In the genomic region with DNA sequence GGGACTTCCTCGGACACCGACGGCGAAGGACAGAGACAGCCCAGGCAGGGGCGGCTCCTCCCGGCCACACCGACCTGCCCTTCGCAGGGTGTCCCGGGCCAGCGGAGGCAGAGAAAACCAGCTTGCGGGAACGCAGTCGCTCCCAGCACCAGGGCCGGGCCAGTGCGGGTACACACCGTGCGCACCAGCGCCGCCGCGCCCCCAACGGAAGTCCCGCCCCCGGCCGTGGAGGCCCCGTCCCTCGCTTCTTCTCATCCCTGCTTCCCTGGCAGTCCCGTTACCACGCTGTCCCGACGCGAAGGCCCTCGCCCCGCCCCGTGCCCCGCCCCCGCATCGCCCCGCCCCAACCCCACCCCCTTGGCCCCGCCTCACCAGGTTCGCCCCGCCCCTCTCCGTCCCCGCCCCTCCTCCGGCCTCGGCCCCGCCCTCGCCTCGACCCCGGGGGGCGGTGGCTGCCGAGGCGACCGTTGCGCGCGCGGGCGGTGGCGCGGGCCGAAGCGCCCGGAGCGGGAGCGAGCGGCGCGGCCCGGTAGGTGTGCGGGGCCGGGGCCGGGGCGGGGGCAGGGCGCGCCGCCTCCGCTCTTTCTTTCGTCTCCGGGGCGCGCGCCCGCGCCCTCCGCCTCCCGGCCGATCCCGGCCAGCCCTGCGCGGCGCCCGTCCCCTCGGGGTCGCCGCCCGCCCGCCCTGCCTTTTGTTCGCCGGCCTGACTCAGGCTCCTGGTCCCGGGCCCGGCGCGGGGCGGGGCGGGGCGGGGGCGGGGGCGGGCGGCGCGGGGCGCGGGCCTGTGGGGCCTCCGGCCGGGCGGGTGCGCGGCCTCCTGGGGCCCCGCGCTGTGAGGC, we compare ENCODE assay signal across 1 cellular context.
TF ChIP-seq lines count a peak whose summit lies in the region.

A gene with protein sequence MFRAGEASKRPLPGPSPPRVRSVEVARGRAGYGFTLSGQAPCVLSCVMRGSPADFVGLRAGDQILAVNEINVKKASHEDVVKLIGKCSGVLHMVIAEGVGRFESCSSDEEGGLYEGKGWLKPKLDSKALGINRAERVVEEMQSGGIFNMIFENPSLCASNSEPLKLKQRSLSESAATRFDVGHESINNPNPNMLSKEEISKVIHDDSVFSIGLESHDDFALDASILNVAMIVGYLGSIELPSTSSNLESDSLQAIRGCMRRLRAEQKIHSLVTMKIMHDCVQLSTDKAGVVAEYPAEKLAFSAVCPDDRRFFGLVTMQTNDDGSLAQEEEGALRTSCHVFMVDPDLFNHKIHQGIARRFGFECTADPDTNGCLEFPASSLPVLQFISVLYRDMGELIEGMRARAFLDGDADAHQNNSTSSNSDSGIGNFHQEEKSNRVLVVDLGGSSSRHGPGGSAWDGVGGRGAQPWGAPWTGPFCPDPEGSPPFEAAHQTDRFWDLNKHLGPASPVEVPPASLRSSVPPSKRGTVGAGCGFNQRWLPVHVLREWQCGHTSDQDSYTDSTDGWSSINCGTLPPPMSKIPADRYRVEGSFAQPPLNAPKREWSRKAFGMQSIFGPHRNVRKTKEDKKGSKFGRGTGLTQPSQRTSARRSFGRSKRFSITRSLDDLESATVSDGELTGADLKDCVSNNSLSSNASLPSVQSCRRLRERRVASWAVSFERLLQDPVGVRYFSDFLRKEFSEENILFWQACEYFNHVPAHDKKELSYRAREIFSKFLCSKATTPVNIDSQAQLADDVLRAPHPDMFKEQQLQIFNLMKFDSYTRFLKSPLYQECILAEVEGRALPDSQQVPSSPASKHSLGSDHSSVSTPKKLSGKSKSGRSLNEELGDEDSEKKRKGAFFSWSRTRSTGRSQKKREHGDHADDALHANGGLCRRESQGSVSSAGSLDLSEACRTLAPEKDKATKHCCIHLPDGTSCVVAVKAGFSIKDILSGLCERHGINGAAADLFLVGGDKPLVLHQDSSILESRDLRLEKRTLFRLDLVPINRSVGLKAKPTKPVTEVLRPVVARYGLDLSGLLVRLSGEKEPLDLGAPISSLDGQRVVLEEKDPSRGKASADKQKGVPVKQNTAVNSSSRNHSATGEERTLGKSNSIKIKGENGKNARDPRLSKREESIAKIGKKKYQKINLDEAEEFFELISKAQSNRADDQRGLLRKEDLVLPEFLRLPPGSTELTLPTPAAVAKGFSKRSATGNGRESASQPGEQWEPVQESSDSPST (N-terminal part only) (plus strand): TSS at position 451 of the 839 bp plus-strand sequence. CDS start 23,150 bp downstream, outside the sequence.

TF ChIP-seq in K562, 482 proteins besides CTCF, POLR2A, EP300 and RAD21 (continued from another document and continues in another):
- TF ChIP-seq, protein P1, sequence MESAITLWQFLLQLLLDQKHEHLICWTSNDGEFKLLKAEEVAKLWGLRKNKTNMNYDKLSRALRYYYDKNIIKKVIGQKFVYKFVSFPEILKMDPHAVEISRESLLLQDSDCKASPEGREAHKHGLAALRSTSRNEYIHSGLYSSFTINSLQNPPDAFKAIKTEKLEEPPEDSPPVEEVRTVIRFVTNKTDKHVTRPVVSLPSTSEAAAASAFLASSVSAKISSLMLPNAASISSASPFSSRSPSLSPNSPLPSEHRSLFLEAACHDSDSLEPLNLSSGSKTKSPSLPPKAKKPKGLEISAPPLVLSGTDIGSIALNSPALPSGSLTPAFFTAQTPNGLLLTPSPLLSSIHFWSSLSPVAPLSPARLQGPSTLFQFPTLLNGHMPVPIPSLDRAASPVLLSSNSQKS (CRISPR knock-in tag; IDR thresholded peaks at IDR 0.05): no peak
- peak in 1 of 2 experiments; percentile 65; a peak in 1 of 4 replicates for TF ChIP-seq TEAD1 (CRISPR knock-in tag; IDR thresholded peaks at IDR 0.05)
- TF ChIP-seq SUPT5H (IDR thresholded peaks at IDR 0.05): no peak
- TF ChIP-seq TEAD4 (IDR thresholded peaks at IDR 0.05; ENCODE audit: low read length): no peak
- TF ChIP-seq TEAD4 (CRISPR knock-in tag; IDR thresholded peaks at IDR 0.05; ENCODE audit: borderline replicate concordance): no peak
- TF ChIP-seq, protein P2, sequence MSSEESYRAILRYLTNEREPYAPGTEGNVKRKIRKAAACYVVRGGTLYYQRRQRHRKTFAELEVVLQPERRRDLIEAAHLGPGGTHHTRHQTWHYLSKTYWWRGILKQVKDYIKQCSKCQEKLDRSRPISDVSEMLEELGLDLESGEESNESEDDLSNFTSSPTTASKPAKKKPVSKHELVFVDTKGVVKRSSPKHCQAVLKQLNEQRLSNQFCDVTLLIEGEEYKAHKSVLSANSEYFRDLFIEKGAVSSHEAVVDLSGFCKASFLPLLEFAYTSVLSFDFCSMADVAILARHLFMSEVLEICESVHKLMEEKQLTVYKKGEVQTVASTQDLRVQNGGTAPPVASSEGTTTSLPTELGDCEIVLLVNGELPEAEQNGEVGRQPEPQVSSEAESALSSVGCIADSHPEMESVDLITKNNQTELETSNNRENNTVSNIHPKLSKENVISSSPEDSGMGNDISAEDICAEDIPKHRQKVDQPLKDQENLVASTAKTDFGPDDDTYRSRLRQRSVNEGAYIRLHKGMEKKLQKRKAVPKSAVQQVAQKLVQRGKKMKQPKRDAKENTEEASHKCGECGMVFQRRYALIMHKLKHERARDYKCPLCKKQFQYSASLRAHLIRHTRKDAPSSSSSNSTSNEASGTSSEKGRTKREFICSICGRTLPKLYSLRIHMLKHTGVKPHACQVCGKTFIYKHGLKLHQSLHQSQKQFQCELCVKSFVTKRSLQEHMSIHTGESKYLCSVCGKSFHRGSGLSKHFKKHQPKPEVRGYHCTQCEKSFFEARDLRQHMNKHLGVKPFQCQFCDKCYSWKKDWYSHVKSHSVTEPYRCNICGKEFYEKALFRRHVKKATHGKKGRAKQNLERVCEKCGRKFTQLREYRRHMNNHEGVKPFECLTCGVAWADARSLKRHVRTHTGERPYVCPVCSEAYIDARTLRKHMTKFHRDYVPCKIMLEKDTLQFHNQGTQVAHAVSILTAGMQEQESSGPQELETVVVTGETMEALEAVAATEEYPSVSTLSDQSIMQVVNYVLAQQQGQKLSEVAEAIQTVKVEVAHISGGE (CRISPR knock-in tag; IDR thresholded peaks at IDR 0.05): peak in 2 of 3 experiments; percentile 24 to 87; a peak in 2 of 6 replicates
- TF ChIP-seq ZBTB7A (IDR thresholded peaks at IDR 0.05; ENCODE audit: borderline replicate concordance, control insufficient read depth, low read depth, low read length): peak; percentile 73; the same call in 1 of the 2 replicates
- 0 out of 2 replicates have a peak, but pooled peaks have one; percentile 18 for TF ChIP-seq CAMTA2 (CRISPR knock-in tag; conservative IDR thresholded peaks at IDR 0.05)
- TF ChIP-seq EP400 (IDR thresholded peaks at IDR 0.05): no peak
- peak; percentile 73; the same call in 1 of the 2 replicates for TF ChIP-seq PHF8 (IDR thresholded peaks at IDR 0.05; ENCODE audit: borderline replicate concordance, low read length)
- TF ChIP-seq HDAC3 (IDR thresholded peaks at IDR 0.05; ENCODE audit: borderline replicate concordance, partially characterized antibody): no peak
- TF ChIP-seq ESRRB (CRISPR knock-in tag; IDR thresholded peaks at IDR 0.05; ENCODE audit: borderline replicate concordance): no peak
- no peak for TF ChIP-seq MEIS2 (IDR thresholded peaks at IDR 0.05; ENCODE audit: partially characterized antibody)
- no peak for TF ChIP-seq OTX1 (CRISPR knock-in tag; IDR thresholded peaks at IDR 0.05)
- TF ChIP-seq ZKSCAN8 (CRISPR knock-in tag; IDR thresholded peaks at IDR 0.05): no peak
- no peak for TF ChIP-seq NCOR1 (IDR thresholded peaks at IDR 0.05)
- TF ChIP-seq, protein P3, sequence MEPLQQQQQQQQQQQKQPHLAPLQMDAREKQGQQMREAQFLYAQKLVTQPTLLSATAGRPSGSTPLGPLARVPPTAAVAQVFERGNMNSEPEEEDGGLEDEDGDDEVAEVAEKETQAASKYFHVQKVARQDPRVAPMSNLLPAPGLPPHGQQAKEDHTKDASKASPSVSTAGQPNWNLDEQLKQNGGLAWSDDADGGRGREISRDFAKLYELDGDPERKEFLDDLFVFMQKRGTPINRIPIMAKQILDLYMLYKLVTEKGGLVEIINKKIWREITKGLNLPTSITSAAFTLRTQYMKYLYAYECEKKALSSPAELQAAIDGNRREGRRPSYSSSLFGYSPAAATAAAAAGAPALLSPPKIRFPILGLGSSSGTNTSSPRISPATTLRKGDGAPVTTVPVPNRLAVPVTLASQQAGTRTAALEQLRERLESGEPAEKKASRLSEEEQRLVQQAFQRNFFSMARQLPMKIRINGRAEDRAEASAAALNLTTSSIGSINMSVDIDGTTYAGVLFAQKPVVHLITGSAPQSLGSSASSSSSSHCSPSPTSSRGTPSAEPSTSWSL (CRISPR knock-in tag; IDR thresholded peaks at IDR 0.05; ENCODE audit: borderline replicate concordance): peak; percentile 89; the same call in 1 of the 2 replicates
- TF ChIP-seq ZNF12 (CRISPR knock-in tag; IDR thresholded peaks at IDR 0.05): no peak
- TF ChIP-seq TAF9B (IDR thresholded peaks at IDR 0.05; ENCODE audit: partially characterized antibody): no peak
- peak; percentile 8; the same call in 1 of the 2 replicates for TF ChIP-seq RB1 (IDR thresholded peaks at IDR 0.05; ENCODE audit: low read depth)
- peak; percentile 42 for TF ChIP-seq L3MBTL2 (IDR thresholded peaks at IDR 0.05)
- no peak for TF ChIP-seq ZNF23 (CRISPR knock-in tag; IDR thresholded peaks at IDR 0.05)
- no peak for TF ChIP-seq ZNF584 (CRISPR knock-in tag; IDR thresholded peaks at IDR 0.05; ENCODE audit: low read depth)
- TF ChIP-seq ZNF561 (CRISPR knock-in tag; conservative IDR thresholded peaks at IDR 0.05): no peak
- TF ChIP-seq BRCA1 (IDR thresholded peaks at IDR 0.05): no peak
- no peak for TF ChIP-seq BRCA1 (CRISPR knock-in tag; IDR thresholded peaks at IDR 0.05)
- peak; percentile 59 for TF ChIP-seq POLR2G (IDR thresholded peaks at IDR 0.05; ENCODE audit: low read depth, low read length)
- TF ChIP-seq CSDE1 (IDR thresholded peaks at IDR 0.05): no peak
- TF ChIP-seq ZNF24 (IDR thresholded peaks at IDR 0.05): no peak
- no peak for TF ChIP-seq RFX5 (IDR thresholded peaks at IDR 0.05; ENCODE audit: low read depth, low read length)
- TF ChIP-seq CBFB (CRISPR knock-in tag; IDR thresholded peaks at IDR 0.05): no peak
- TF ChIP-seq ZNF212 (CRISPR knock-in tag; IDR thresholded peaks at IDR 0.05): no peak
- peak; percentile 39; the same call in 1 of the 2 replicates for TF ChIP-seq MTA3 (IDR thresholded peaks at IDR 0.05; ENCODE audit: borderline replicate concordance)
- peak; percentile 25; the same call in 1 of the 2 replicates for TF ChIP-seq SAFB (IDR thresholded peaks at IDR 0.05; ENCODE audit: borderline replicate concordance, low read depth, low read length)
- TF ChIP-seq, protein P4, sequence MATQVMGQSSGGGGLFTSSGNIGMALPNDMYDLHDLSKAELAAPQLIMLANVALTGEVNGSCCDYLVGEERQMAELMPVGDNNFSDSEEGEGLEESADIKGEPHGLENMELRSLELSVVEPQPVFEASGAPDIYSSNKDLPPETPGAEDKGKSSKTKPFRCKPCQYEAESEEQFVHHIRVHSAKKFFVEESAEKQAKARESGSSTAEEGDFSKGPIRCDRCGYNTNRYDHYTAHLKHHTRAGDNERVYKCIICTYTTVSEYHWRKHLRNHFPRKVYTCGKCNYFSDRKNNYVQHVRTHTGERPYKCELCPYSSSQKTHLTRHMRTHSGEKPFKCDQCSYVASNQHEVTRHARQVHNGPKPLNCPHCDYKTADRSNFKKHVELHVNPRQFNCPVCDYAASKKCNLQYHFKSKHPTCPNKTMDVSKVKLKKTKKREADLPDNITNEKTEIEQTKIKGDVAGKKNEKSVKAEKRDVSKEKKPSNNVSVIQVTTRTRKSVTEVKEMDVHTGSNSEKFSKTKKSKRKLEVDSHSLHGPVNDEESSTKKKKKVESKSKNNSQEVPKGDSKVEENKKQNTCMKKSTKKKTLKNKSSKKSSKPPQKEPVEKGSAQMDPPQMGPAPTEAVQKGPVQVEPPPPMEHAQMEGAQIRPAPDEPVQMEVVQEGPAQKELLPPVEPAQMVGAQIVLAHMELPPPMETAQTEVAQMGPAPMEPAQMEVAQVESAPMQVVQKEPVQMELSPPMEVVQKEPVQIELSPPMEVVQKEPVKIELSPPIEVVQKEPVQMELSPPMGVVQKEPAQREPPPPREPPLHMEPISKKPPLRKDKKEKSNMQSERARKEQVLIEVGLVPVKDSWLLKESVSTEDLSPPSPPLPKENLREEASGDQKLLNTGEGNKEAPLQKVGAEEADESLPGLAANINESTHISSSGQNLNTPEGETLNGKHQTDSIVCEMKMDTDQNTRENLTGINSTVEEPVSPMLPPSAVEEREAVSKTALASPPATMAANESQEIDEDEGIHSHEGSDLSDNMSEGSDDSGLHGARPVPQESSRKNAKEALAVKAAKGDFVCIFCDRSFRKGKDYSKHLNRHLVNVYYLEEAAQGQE (CRISPR knock-in tag; IDR thresholded peaks at IDR 0.05; ENCODE audit: low read depth): peak; percentile 64; the same call in 1 of the 2 replicates
- TF ChIP-seq, protein P5, sequence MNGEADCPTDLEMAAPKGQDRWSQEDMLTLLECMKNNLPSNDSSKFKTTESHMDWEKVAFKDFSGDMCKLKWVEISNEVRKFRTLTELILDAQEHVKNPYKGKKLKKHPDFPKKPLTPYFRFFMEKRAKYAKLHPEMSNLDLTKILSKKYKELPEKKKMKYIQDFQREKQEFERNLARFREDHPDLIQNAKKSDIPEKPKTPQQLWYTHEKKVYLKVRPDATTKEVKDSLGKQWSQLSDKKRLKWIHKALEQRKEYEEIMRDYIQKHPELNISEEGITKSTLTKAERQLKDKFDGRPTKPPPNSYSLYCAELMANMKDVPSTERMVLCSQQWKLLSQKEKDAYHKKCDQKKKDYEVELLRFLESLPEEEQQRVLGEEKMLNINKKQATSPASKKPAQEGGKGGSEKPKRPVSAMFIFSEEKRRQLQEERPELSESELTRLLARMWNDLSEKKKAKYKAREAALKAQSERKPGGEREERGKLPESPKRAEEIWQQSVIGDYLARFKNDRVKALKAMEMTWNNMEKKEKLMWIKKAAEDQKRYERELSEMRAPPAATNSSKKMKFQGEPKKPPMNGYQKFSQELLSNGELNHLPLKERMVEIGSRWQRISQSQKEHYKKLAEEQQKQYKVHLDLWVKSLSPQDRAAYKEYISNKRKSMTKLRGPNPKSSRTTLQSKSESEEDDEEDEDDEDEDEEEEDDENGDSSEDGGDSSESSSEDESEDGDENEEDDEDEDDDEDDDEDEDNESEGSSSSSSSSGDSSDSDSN (IDR thresholded peaks at IDR 0.05; ENCODE audit: borderline replicate concordance in 1 of 2, low read depth in 2 of 2, low read length in 2 of 2): peak in 1 of 2 experiments; percentile 29; a peak in 1 of 4 replicates
- TF ChIP-seq TAF7 (tag; IDR thresholded peaks at IDR 0.05): no peak
- peak; percentile 90 for TF ChIP-seq GABPB1 (CRISPR knock-in tag; IDR thresholded peaks at IDR 0.05)
- peak; percentile 51 for TF ChIP-seq KDM5B (IDR thresholded peaks at IDR 0.05; ENCODE audit: insufficient replicate concordance, low read depth, low read length)
- TF ChIP-seq FOXP1 (CRISPR knock-in tag; IDR thresholded peaks at IDR 0.05): 0 out of 2 replicates have a peak, but pooled peaks have one; percentile 42
- no peak for TF ChIP-seq KLF1 (tag; IDR thresholded peaks at IDR 0.05)
- TF ChIP-seq, protein P6, sequence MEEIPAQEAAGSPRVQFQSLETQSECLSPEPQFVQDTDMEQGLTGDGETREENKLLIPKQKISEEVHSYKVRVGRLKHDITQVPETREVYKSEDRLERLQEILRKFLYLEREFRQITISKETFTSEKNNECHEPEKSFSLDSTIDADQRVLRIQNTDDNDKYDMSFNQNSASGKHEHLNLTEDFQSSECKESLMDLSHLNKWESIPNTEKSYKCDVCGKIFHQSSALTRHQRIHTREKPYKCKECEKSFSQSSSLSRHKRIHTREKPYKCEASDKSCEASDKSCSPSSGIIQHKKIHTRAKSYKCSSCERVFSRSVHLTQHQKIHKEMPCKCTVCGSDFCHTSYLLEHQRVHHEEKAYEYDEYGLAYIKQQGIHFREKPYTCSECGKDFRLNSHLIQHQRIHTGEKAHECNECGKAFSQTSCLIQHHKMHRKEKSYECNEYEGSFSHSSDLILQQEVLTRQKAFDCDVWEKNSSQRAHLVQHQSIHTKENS (CRISPR knock-in tag; IDR thresholded peaks at IDR 0.05): no peak
- TF ChIP-seq MAZ (CRISPR knock-in tag; conservative IDR thresholded peaks at IDR 0.05 in 1 of 2, IDR thresholded peaks at IDR 0.05 in 1 of 2): peak; percentile 25 to 46; a peak in 2 of 4 replicates
- peak; percentile 53 for TF ChIP-seq EGR1 (conservative IDR thresholded peaks at IDR 0.05)
